Comparison of ENCODE assay signal across 11 cellular contexts in genomic region chr6:130969807-130970491, GRCh38.
DNase-seq lines count a peak whose midpoint lies in the region; ATAC-seq and TF ChIP-seq lines count a peak whose summit lies in the region.
"Had no signal": no experiment of that assay in that cellular context is flagged by ENCODE, and none has a peak within 500 bp of the region (broad histone marks: within the 10 kb centered on the region; RNA-seq: fewer than 3 reads in every experiment).

No MANE protein-coding gene starts in this region.

- no peaks in the 10 kb centered on the region for H3K4me1 Mint-ChIP-seq in natural killer cell treated with Interleukin-12 subunit alpha and Interleukin-12 subunit beta and Interleukin-15 and Interleukin-18, amount 100 ng/mL, for 72 hours (ENCODE audit: low read depth in 2 of 2)
- H3K4me1 Mint-ChIP-seq: naive thymus-derived CD4-positive, alpha-beta T cell had no signal

- peak overlapping the region; percentile 5 for H3K4me3 ChIP-seq in colonic mucosa

- H3K4me3 Mint-ChIP-seq in natural killer cell treated with Interleukin-12 subunit alpha and Interleukin-12 subunit beta and Interleukin-15 and Interleukin-18, amount 100 ng/mL, for 72 hours, result no peak overlapping the region
- H3K4me3 Mint-ChIP-seq: naive thymus-derived CD4-positive, alpha-beta T cell had no signal

- no peak overlapping the region for H3K27ac ChIP-seq in colonic mucosa

- ATAC-seq in GM21737 (IDR thresholded peaks at IDR 0.05; ENCODE audit: unreplicated experiment), result no peak
- no peak for ATAC-seq in natural killer cell treated with Interleukin-12 subunit alpha and Interleukin-12 subunit beta and Interleukin-15 and Interleukin-18, amount 100 ng/mL, for 72 hours
- ATAC-seq: naive thymus-derived CD4-positive, alpha-beta T cell had no signal

- H3K9me3 Mint-ChIP-seq in natural killer cell treated with Interleukin-12 subunit alpha and Interleukin-12 subunit beta and Interleukin-15 and Interleukin-18, amount 100 ng/mL, for 72 hours, result no peaks in the 10 kb centered on the region

- no peak overlapping the region for H3K9ac ChIP-seq in colonic mucosa (ENCODE audit: low read depth in 2 of 2, low read length in 2 of 2)

- no peaks in the 10 kb centered on the region for H3K27me3 ChIP-seq in colonic mucosa

- intact Hi-C loops in colonic mucosa (cut with DNase I), result no loop called here

- H3K4me1 ChIP-seq in colonic mucosa, result no peaks in the 10 kb centered on the region

- H3K36me3 ChIP-seq in colonic mucosa, result no peaks in the 10 kb centered on the region

- no peaks in the 10 kb centered on the region for H3K27me3 Mint-ChIP-seq in natural killer cell treated with Interleukin-12 subunit alpha and Interleukin-12 subunit beta and Interleukin-15 and Interleukin-18, amount 100 ng/mL, for 72 hours
- H3K27me3 Mint-ChIP-seq: naive thymus-derived CD4-positive, alpha-beta T cell had no signal

- DNase-seq in GM04504 (ENCODE audit: low read depth) (peak; percentile 47), colonic mucosa (no peak), left kidney (ENCODE audit: low read depth, low spot score) (peak; percentile 59), smooth muscle cell of the brain vasculature (ENCODE audit: low read depth, low spot score) (peak; percentile 32), NCI-H146 treated with DMSO at 0.1 percent for 48 hours (lab: John Stamatoyannopoulos, UW; ENCODE audit: unreplicated experiment) (no peak), NCI-H1092 treated with DMSO at 0.1 percent for 48 hours (lab: John Stamatoyannopoulos, UW) (no peak)
- DNase-seq in natural killer cell treated with Interleukin-12 subunit alpha and Interleukin-12 subunit beta and Interleukin-15 and Interleukin-18, amount 100 ng/mL, for 72 hours (ENCODE audit: low spot score), result no peak
- DNase-seq: DMS 273 treated with DMSO at 0.1 percent for 48 hours; naive thymus-derived CD4-positive, alpha-beta T cell; NCI-H2227 treated with DMSO at 0.1 percent for 48 hours had no signal

- TF ChIP-seq CTCF in colonic mucosa (IDR thresholded peaks at IDR 0.05), result no peak

- H3K9me3 ChIP-seq in colonic mucosa, result no peaks in the 10 kb centered on the region

- H3K36me3 Mint-ChIP-seq in natural killer cell treated with Interleukin-12 subunit alpha and Interleukin-12 subunit beta and Interleukin-15 and Interleukin-18, amount 100 ng/mL, for 72 hours, result no peaks in the 10 kb centered on the region

- no peak overlapping the region for H3K27ac Mint-ChIP-seq in natural killer cell treated with Interleukin-12 subunit alpha and Interleukin-12 subunit beta and Interleukin-15 and Interleukin-18, amount 100 ng/mL, for 72 hours

Comparison
In these comparisons a context has a peak if more than half of its experiments do, and no peak if none do; other contexts are left out.
1. DNase-seq: peak in GM04504 (single experiment), left kidney (single experiment) and smooth muscle cell of the brain vasculature (single experiment); none in colonic mucosa (single experiment), NCI-H146 treated with DMSO at 0.1 percent for 48 hours (single experiment), NCI-H1092 treated with DMSO at 0.1 percent for 48 hours (single experiment) and natural killer cell treated with Interleukin-12 subunit alpha and Interleukin-12 subunit beta and Interleukin-15 and Interleukin-18, amount 100 ng/mL, for 72 hours (single experiment).